Comparison of ENCODE assay signal across 17 cellular contexts in the genomic region with DNA sequence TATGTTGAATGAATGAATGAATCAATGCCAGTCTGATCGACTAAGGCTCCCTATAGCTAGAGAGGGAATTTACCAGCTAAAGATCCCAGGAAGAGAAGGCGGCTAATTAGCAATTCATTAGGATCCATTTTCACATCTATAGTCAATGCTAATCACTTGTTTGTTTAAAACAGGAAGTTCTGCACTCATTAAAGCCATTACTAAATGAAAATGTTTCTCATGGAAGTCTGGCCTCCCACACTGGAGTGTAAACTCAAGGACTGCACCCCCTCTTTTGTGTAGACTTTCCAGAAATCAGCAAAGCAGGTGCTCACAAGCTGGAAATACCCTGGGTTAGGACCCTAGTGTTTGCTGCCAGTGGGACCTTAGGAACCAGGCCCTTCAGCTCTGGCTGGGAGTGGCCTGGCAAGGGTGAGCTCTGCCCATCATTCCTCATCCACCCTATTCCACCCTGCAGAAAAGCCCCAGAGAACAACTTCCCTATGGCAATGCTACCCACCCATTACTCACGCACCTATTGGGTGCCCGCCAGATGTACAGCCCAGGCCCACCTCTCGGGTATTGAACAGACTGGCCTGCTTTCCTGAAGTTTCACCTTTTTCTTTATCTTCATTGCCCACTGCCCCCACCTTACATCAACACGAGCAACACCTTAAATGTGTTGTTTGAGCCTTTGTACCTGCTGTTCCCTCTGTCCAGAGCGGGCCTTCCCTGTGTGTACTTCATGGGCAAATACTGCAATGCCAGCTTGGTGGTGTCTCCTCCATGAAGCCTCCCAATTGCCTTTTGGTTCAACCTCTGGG.
DNase-seq lines count a peak whose midpoint lies in the region; ATAC-seq, FAIRE-seq and TF ChIP-seq lines count a peak whose summit lies in the region.
"Had no signal": no experiment of that assay in that cellular context is flagged by ENCODE, and none has a peak within 500 bp of the region (broad histone marks: within the 10 kb centered on the region; RNA-seq: fewer than 3 reads in every experiment).

No MANE protein-coding gene starts in this region.

- CTCF ChIA-PET in K562 (lab: Yijun Ruan, JAX; ENCODE audit: low intra/inter-chr PET ratio): no interaction called here

- no peak for FAIRE-seq in K562 (lab: Jason Lieb, UNC)
- FAIRE-seq: A549, GM12892 had no signal

- BruUV-seq in K562 (replicated peaks; lab: Mats Ljungman, UMichigan): no TSS peak

- H2AFZ ChIP-seq in GM23338: no peak overlapping the region
- H2AFZ ChIP-seq in K562 (ENCODE audit: low read depth, low read length): peak overlapping the region; percentile 49

- POLR2A ChIA-PET in K562 (lab: Yijun Ruan, JAX): interaction anchor here (1.3 to 2.9 kb wide), 2 partner anchors 11 to 14 kb away, joined by 6 to 11 read pairs; no protein-coding TSS in a partner anchor

- H3K4me1 ChIP-seq in BLaER1 (peaks cover 67% of the 10 kb centered on the region), GM23338 (ENCODE audit: insufficient read depth) (peaks cover 54% of the 10 kb centered on the region), K562 (replicated peaks in 1 of 2; ENCODE audit: control insufficient read depth in 2 of 2, insufficient read depth in 2 of 2, low read length in 2 of 2) (peaks cover 6 to 11% of the 10 kb centered on the region in 2 experiments; a peak in 3 of 5 replicates), transverse colon (no peaks in the 10 kb centered on the region), body of pancreas (no peaks in the 10 kb centered on the region)
- H3K4me1 ChIP-seq: Caco-2 had no signal

- TF ChIP-seq CTCF in GM23338 (conservative IDR thresholded peaks at IDR 0.05; ENCODE audit: low read depth in 2 of 2) (no peak), K562 (IDR thresholded peaks at IDR 0.05 in 2 of 3, conservative IDR thresholded peaks at IDR 0.05 in 1 of 3; ENCODE audit: insufficient read depth in 2 of 3, low read depth in 1 of 3, low read length in 3 of 3) (no peak), transverse colon (IDR thresholded peaks at IDR 0.05) (no peak), body of pancreas (IDR thresholded peaks at IDR 0.05) (no peak)

- H3K4me3 ChIP-seq in BLaER1 (no peak overlapping the region), GM23338 (peak overlapping the region; percentile 36), K562 (no peak overlapping the region), iPS-18c (ENCODE audit: insufficient read depth, low read depth, low read length) (peak overlapping the region; percentile 4; the same call in 1 of the 2 replicates), transverse colon (no peak overlapping the region), body of pancreas (no peak overlapping the region)
- H3K4me3 ChIP-seq: A549 had no signal

- peaks cover 19% of the 10 kb centered on the region for H3K36me3 Mint-ChIP-seq in GM23338 (ENCODE audit: low read depth)

- H3K4me2 ChIP-seq in BLaER1 (peak overlapping the region; percentile 59), GM23338 (peak overlapping the region; percentile 72), K562 (ENCODE audit: insufficient read depth, low read length) (peak overlapping the region; percentile 48; the same call in 1 of the 2 replicates)
- H3K4me2 ChIP-seq: A549 had no signal

- H3K27ac Mint-ChIP-seq in GM23338: no peak overlapping the region
- H3K27ac Mint-ChIP-seq: CD8-positive, alpha-beta memory T cell had no signal

- H3K79me2 ChIP-seq in GM23338 (replicated peaks; ENCODE audit: insufficient read depth) (no peaks in the 10 kb centered on the region), K562 (ENCODE audit: control insufficient read depth, insufficient read depth, low read length) (no peaks in the 10 kb centered on the region)

- H3K9me3 Mint-ChIP-seq in GM23338: peaks cover 28% of the 10 kb centered on the region

- TF ChIP-seq POLR2A in K562 (conservative IDR thresholded peaks at IDR 0.05): no peak
- no peak for TF ChIP-seq POLR2A in transverse colon (IDR thresholded peaks at IDR 0.05)
- no peak for TF ChIP-seq POLR2A in body of pancreas (IDR thresholded peaks at IDR 0.05)

- DNase-seq in GM23338 (ENCODE audit: low spot score) (peak; percentile 34), K562 (ENCODE audit: extremely low read depth in 1 of 4, low spot score in 3 of 4) (no peak), transverse colon (no peak), body of pancreas (no peak), cardiac septum (ENCODE audit: low spot score) (no peak)
- no peak for DNase-seq in stimulated activated CD4-positive, alpha-beta T cell treated with anti-CD3 and anti-CD28 coated beads, Interleukin-2, amount 100 ng/mL, for 48 hours
- DNase-seq: CD8-positive, alpha-beta memory T cell; DND-41; GDM1; H7 had no signal

- in situ Hi-C loops in K562 (cut with MboI): no loop called here
- in situ Hi-C loops in transverse colon (cut with MboI; ENCODE audit: low pct_ligation_motif_present in 1 of 4, low pct_unique_long_range_greater_than_20kb in 1 of 4, low sequenced_read_pairs in 3 of 4): no loop called here

- H3K4me1 Mint-ChIP-seq in GM23338: peaks cover 51% of the 10 kb centered on the region

- no peak overlapping the region for H3K9ac ChIP-seq in BLaER1
- H3K9ac ChIP-seq in K562 (ENCODE audit: insufficient read depth in 1 of 2, low read depth in 2 of 2, low read length in 2 of 2): peak overlapping the region in 1 of 2 experiments; percentile 12; a peak in 1 of 4 replicates

- H3K36me3 ChIP-seq in BLaER1: no peaks in the 10 kb centered on the region
- H3K36me3 ChIP-seq in GM23338 (ENCODE audit: insufficient read depth): no peaks in the 10 kb centered on the region; the same call in 1 of the 2 replicates
- no peaks in the 10 kb centered on the region for H3K36me3 ChIP-seq in K562 (ENCODE audit: control insufficient read depth, insufficient read depth, low read length)
- H3K36me3 ChIP-seq in transverse colon: no peaks in the 10 kb centered on the region
- H3K36me3 ChIP-seq in body of pancreas (replicated peaks in 1 of 2; ENCODE audit: insufficient read depth in 1 of 2, low read depth in 2 of 2): no peaks in the 10 kb centered on the region

- H3F3A ChIP-seq in GM23338 (replicated peaks; ENCODE audit: low read depth): no peaks in the 10 kb centered on the region; the same call in 1 of the 2 replicates

- H3K9me2 ChIP-seq in GM23338 (ENCODE audit: insufficient read depth): no peaks in the 10 kb centered on the region

- no peaks in the 10 kb centered on the region for H4K20me1 ChIP-seq in BLaER1
- no peaks in the 10 kb centered on the region for H4K20me1 ChIP-seq in GM23338 (replicated peaks; ENCODE audit: insufficient read depth)
- H4K20me1 ChIP-seq in K562 (replicated peaks; ENCODE audit: control insufficient read depth, insufficient read depth, low read length): 0 out of 2 replicates have a peak, but pooled peaks cover under 1% of the 10 kb centered on the region

- WGBS in K562 (ENCODE audit: insufficient coverage, low coverage, missing lambda C conversion rate): 81% methylated on average over 7 of the region's 7 CpGs
- 84 to 90% methylated on average over 4 to 7 of the region's 7 CpGs for WGBS in transverse colon (ENCODE audit: low coverage in 1 of 2), 2 donors
- 93% methylated on average over 7 of the region's 7 CpGs for WGBS in body of pancreas, 2 donors

- H3K4me3 Mint-ChIP-seq in GM23338: no peak overlapping the region; the same call in 2 of the 3 replicates
- H3K4me3 Mint-ChIP-seq: CD8-positive, alpha-beta memory T cell; IgD-negative memory B cell had no signal

- H3K9me1 ChIP-seq in K562 (ENCODE audit: control insufficient read depth, insufficient read depth, low read length): no peaks in the 10 kb centered on the region

- no peak for TF ChIP-seq RAD21 in K562 (CRISPR knock-in tag; conservative IDR thresholded peaks at IDR 0.05 in 1 of 2, IDR thresholded peaks at IDR 0.05 in 1 of 2)

- H3K27ac ChIP-seq in BLaER1: no peak overlapping the region
- no peak overlapping the region for H3K27ac ChIP-seq in GM23338 (ENCODE audit: low read depth)
- H3K27ac ChIP-seq in K562 (ENCODE audit: extremely low read depth, low read depth, low read length): peak overlapping the region; percentile 58
- no peak overlapping the region for H3K27ac ChIP-seq in transverse colon
- H3K27ac ChIP-seq in body of pancreas: no peak overlapping the region
- H3K27ac ChIP-seq: A549, HL-60 had no signal

- intact Hi-C loops in K562 (cut with micrococcal nuclease): no loop called here
- intact Hi-C loops in transverse colon (cut with DNase I; ENCODE audit: low total_unique reads): no loop called here
- intact Hi-C loops in body of pancreas (cut with DNase I): no loop called here
- intact Hi-C loops in cardiac septum (cut with DNase I): no loop called here

- no peaks in the 10 kb centered on the region for H3K27me3 ChIP-seq in BLaER1
- peaks cover 14% of the 10 kb centered on the region; the same call in 1 of the 2 replicates for H3K27me3 ChIP-seq in GM23338 (ENCODE audit: insufficient read depth)
- H3K27me3 ChIP-seq in K562 (ENCODE audit: control insufficient read depth in 2 of 2, insufficient read depth in 2 of 2, low read length in 2 of 2): no peaks in the 10 kb centered on the region
- no peaks in the 10 kb centered on the region for H3K27me3 ChIP-seq in transverse colon
- no peaks in the 10 kb centered on the region for H3K27me3 ChIP-seq in body of pancreas

- H3K9me3 ChIP-seq in BLaER1 (peaks cover 13% of the 10 kb centered on the region), K562 (replicated peaks; ENCODE audit: control insufficient read depth, insufficient read depth, low read depth, low read length) (no peaks in the 10 kb centered on the region), iPS-18c (ENCODE audit: control insufficient read depth, insufficient read depth, low read length) (no peaks in the 10 kb centered on the region), transverse colon (no peaks in the 10 kb centered on the region), body of pancreas (peaks cover 0 to 5% (median 0%) of the 10 kb centered on the region in 3 donors)

- peaks cover 11% of the 10 kb centered on the region for H3K27me3 Mint-ChIP-seq in GM23338 (ENCODE audit: insufficient read depth, low read depth, poor library complexity)

- ATAC-seq in GM23338 (peak; percentile 56), K562 (no peak), body of pancreas (no peak)
- ATAC-seq: A549 had no signal

- TF ChIP-seq EP300 in K562 (IDR thresholded peaks at IDR 0.05; ENCODE audit: low read length) (no peak), transverse colon (IDR thresholded peaks at IDR 0.05; ENCODE audit: low read depth) (no peak)

TF ChIP-seq in K562, 482 proteins besides CTCF, POLR2A, EP300 and RAD21 (continues in another document):
- no peak for TF ChIP-seq U2AF1 (optimal IDR thresholded peaks at IDR 0.05; ENCODE audit: low read depth, low read length)
- TF ChIP-seq BDP1 (IDR thresholded peaks at IDR 0.05; ENCODE audit: insufficient read depth, insufficient read length): no peak
- TF ChIP-seq POLR3A (IDR thresholded peaks at IDR 0.05; ENCODE audit: borderline replicate concordance, extremely low read depth, insufficient read depth, insufficient read length): no peak
- no peak for TF ChIP-seq RNF2 (IDR thresholded peaks at IDR 0.05)
- no peak for TF ChIP-seq DMBX1 (CRISPR knock-in tag; IDR thresholded peaks at IDR 0.05; ENCODE audit: borderline replicate concordance)
- TF ChIP-seq SMAD3 (CRISPR knock-in tag; conservative IDR thresholded peaks at IDR 0.05): no peak
- no peak for TF ChIP-seq BRF1 (IDR thresholded peaks at IDR 0.05; ENCODE audit: borderline replicate concordance, extremely low read depth, insufficient read length)

Comparison
In these comparisons a context has a peak if more than half of its experiments do, and no peak if none do; other contexts are left out.
1. H3K4me3 ChIP-seq: peak in GM23338 (single experiment) and iPS-18c (single experiment); none in BLaER1 (single experiment), K562 (single experiment), transverse colon (0 of 4) and body of pancreas (0 of 2).
2. Peak in every context shown above with its lines, with median percentiles within 50 percentile points of each other: H3K4me2 ChIP-seq.